14 cellular contexts compared by ENCODE assay signal in the genomic region with DNA sequence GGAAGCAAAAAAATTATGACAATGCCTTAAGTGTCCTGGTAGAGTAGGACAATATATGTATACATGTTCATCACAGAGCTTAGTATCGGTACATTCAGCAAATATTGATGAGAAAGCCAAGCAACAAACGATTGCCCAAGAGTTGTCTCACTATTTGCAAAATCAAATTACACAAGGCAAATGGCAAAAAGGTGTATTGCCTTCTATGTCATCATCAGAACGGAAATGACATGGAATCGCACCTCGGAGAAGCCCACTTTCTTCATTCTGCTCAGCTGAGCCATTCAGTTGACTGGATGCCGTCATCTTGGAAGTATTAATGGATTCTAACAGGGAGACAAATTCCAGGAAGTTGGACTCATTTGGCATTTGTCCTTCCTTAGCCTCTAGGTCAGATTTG. TPM values are rescaled to one million over a fixed set of nuclear protein-coding genes. Genes with fewer than 3 reads are reported as not detected.
A peak's percentile ranks its signal among the peaks of the same experiment; 100 is the strongest.
DNase-seq lines count a peak whose midpoint lies in the region; ATAC-seq and TF ChIP-seq lines count a peak whose summit lies in the region.
"Had no signal": no experiment of that assay in that cellular context is flagged by ENCODE, and none has a peak within 500 bp of the region (broad histone marks: within the 10 kb centered on the region; RNA-seq: fewer than 3 reads in every experiment).

No MANE protein-coding gene starts in this region.

- no peaks in the 10 kb centered on the region for H3K27me3 ChIP-seq in mesenchymal stem cell (ENCODE audit: control insufficient read depth in 1 of 2, insufficient read depth in 1 of 2, low read length in 2 of 2)
- H3K27me3 ChIP-seq in Caco-2 (replicated peaks; ENCODE audit: control insufficient read depth, insufficient read depth, low read length): no peaks in the 10 kb centered on the region

- no peak overlapping the region for H2AFZ ChIP-seq in mesenchymal stem cell (ENCODE audit: low read depth, low read length)
- H2AFZ ChIP-seq: GM23248 had no signal

- H3K18ac ChIP-seq in mesenchymal stem cell (ENCODE audit: low read depth in 1 of 2, low read length in 2 of 2): no peak overlapping the region

- H2BK15ac ChIP-seq in mesenchymal stem cell (ENCODE audit: low read depth, poor library complexity, severe bottlenecking): no peak overlapping the region

- H3K9me3 ChIP-seq in mesenchymal stem cell (ENCODE audit: control insufficient read depth, low read length) (no peaks in the 10 kb centered on the region), Caco-2 (no peaks in the 10 kb centered on the region)

- H3K9ac ChIP-seq in mesenchymal stem cell (ENCODE audit: low read length): no peak overlapping the region
- H3K9ac ChIP-seq: GM23248 had no signal

- H2BK120ac ChIP-seq in mesenchymal stem cell (ENCODE audit: low read depth, low read length): no peak overlapping the region

- no peak for ATAC-seq in WTC11

- no peak overlapping the region for H3K4me3 Mint-ChIP-seq in WTC11
- H3K4me3 Mint-ChIP-seq in endothelial cell (ENCODE audit: unreplicated experiment): peak overlapping the region; percentile 50
- no peak overlapping the region for H3K4me3 Mint-ChIP-seq in Caco-2 (ENCODE audit: unreplicated experiment)
- H3K4me3 Mint-ChIP-seq: CD4-positive, alpha-beta memory T cell had no signal

- H3K36me3 ChIP-seq in mesenchymal stem cell (ENCODE audit: control insufficient read depth in 1 of 2, insufficient read depth in 2 of 2, low read depth in 1 of 2, low read length in 2 of 2): peaks cover 14 to 79% of the 10 kb centered on the region in 2 experiments
- H3K36me3 ChIP-seq in Caco-2 (ENCODE audit: control insufficient read depth, insufficient read depth, low read length): no peaks in the 10 kb centered on the region

- DNase-seq in WTC11 (ENCODE audit: low spot score): no peak
- no peak for DNase-seq in endothelial cell (ENCODE audit: low spot score)
- DNase-seq in mesenchymal stem cell: no peak
- DNase-seq in GM19238 (ENCODE audit: insufficient read length, low spot score): no peak
- no peak for DNase-seq in Caco-2
- no peak for DNase-seq in T-helper 9 cell
- DNase-seq: C1 segment of cervical spinal cord; CD4-positive, alpha-beta memory T cell; COR-L47; DMS153; DND-41; GM23248; H7; HCEC 1CT had no signal

- H3K4me2 ChIP-seq in mesenchymal stem cell (ENCODE audit: low read length, poor library complexity, severe bottlenecking): no peak overlapping the region

- POLR2A ChIA-PET in WTC11 (lab: Charles Lee) (no interaction called here), Caco-2 (lab: Charles Lee) (no interaction called here)

- H2BK5ac ChIP-seq in mesenchymal stem cell (ENCODE audit: low read depth, low read length, poor library complexity, severe bottlenecking): no peak overlapping the region

- 98% methylated on average over 6 of the region's 6 CpGs for WGBS in mesenchymal stem cell

- peaks cover 25% of the 10 kb centered on the region for H3K4me1 Mint-ChIP-seq in WTC11
- H3K4me1 Mint-ChIP-seq in endothelial cell (ENCODE audit: unreplicated experiment): no peaks in the 10 kb centered on the region
- peaks cover 7% of the 10 kb centered on the region for H3K4me1 Mint-ChIP-seq in Caco-2 (ENCODE audit: low read depth, unreplicated experiment)

- peak overlapping the region; percentile 21 for H4K8ac ChIP-seq in mesenchymal stem cell (ENCODE audit: low read length)

- no peaks in the 10 kb centered on the region for H3K9me3 Mint-ChIP-seq in WTC11
- H3K9me3 Mint-ChIP-seq in endothelial cell (ENCODE audit: unreplicated experiment): no peaks in the 10 kb centered on the region
- no peaks in the 10 kb centered on the region for H3K9me3 Mint-ChIP-seq in Caco-2 (ENCODE audit: unreplicated experiment)
- H3K9me3 Mint-ChIP-seq: CD4-positive, alpha-beta memory T cell had no signal

- H3K27ac ChIP-seq in mesenchymal stem cell (ENCODE audit: low read length, poor library complexity, severe bottlenecking): no peak overlapping the region
- H3K27ac ChIP-seq: GM23248 had no signal

- H3K79me1 ChIP-seq in mesenchymal stem cell (replicated peaks; ENCODE audit: low read length, poor library complexity, severe bottlenecking): peaks cover 18% of the 10 kb centered on the region

- no TSS peak for BruUV-seq in Caco-2 (replicated peaks; lab: Mats Ljungman, UMichigan)

- peaks cover 8% of the 10 kb centered on the region for H3K4me1 ChIP-seq in mesenchymal stem cell (ENCODE audit: control insufficient read depth, insufficient read depth, low read depth, low read length)
- peaks cover 39% of the 10 kb centered on the region for H3K4me1 ChIP-seq in Caco-2

- H3K23ac ChIP-seq in mesenchymal stem cell (ENCODE audit: low read length in 2 of 2): no peak overlapping the region

- no peak overlapping the region for H3K4me3 ChIP-seq in mesenchymal stem cell (ENCODE audit: insufficient read depth in 1 of 2, low read depth in 1 of 2, low read length in 2 of 2)
- no peak overlapping the region for H3K4me3 ChIP-seq in Caco-2 (ENCODE audit: low read depth, low read length)
- H3K4me3 ChIP-seq: GM23248 had no signal

- no peak overlapping the region for H3K4ac ChIP-seq in mesenchymal stem cell (ENCODE audit: low read depth in 1 of 2, low read length in 2 of 2)

- CTCF ChIA-PET in WTC11 (lab: Charles Lee): no interaction called here
- CTCF ChIA-PET in Caco-2 (lab: Charles Lee): no interaction called here

- H4K91ac ChIP-seq in mesenchymal stem cell (ENCODE audit: low read length): no peak overlapping the region

- TF ChIP-seq CTCF in WTC11 (IDR thresholded peaks at IDR 0.05): no peak
- no peak for TF ChIP-seq CTCF in endothelial cell (IDR thresholded peaks at IDR 0.05; ENCODE audit: unreplicated experiment)
- no peak for TF ChIP-seq CTCF in Caco-2 (IDR thresholded peaks at IDR 0.05; ENCODE audit: insufficient read depth in 1 of 2, low read depth in 1 of 2, low read length in 1 of 2, severe bottlenecking in 1 of 2, unreplicated experiment in 1 of 2)

- no peaks in the 10 kb centered on the region for H3K27me3 Mint-ChIP-seq in WTC11 (ENCODE audit: low read depth)
- no peaks in the 10 kb centered on the region for H3K27me3 Mint-ChIP-seq in endothelial cell (ENCODE audit: unreplicated experiment)
- no peaks in the 10 kb centered on the region for H3K27me3 Mint-ChIP-seq in Caco-2 (ENCODE audit: insufficient read depth, unreplicated experiment)
- H3K27me3 Mint-ChIP-seq: CD4-positive, alpha-beta memory T cell had no signal

- intact Hi-C loops in Caco-2 (cut with micrococcal nuclease; ENCODE audit: unreplicated experiment): no loop called here

- no peak overlapping the region for H3K14ac ChIP-seq in mesenchymal stem cell (ENCODE audit: low read length in 2 of 2)

- no peak overlapping the region for H2AK5ac ChIP-seq in mesenchymal stem cell (ENCODE audit: low read length, severe bottlenecking)

- H2BK12ac ChIP-seq in mesenchymal stem cell (ENCODE audit: low read length in 2 of 2): no peak overlapping the region

- no peak overlapping the region for H3K27ac Mint-ChIP-seq in WTC11
- H3K27ac Mint-ChIP-seq in endothelial cell (ENCODE audit: unreplicated experiment): no peak overlapping the region
- no peak overlapping the region for H3K27ac Mint-ChIP-seq in Caco-2 (ENCODE audit: unreplicated experiment)
- H3K27ac Mint-ChIP-seq: CD4-positive, alpha-beta memory T cell had no signal

- H3K36me3 Mint-ChIP-seq in WTC11 (peaks cover 54% of the 10 kb centered on the region), endothelial cell (ENCODE audit: low read depth, unreplicated experiment) (peaks cover 19% of the 10 kb centered on the region), Caco-2 (ENCODE audit: insufficient read depth, unreplicated experiment) (peaks cover 6% of the 10 kb centered on the region)

TF ChIP-seq in WTC11, 78 proteins besides CTCF, POLR2A, EP300 and RAD21:
- TF ChIP-seq IRF2 (CRISPR knock-in tag; IDR thresholded peaks at IDR 0.05; ENCODE audit: borderline replicate concordance, low read depth) (no peak), NR1H2 (CRISPR knock-in tag; IDR thresholded peaks at IDR 0.05) (no peak), GABPB1 (CRISPR knock-in tag; IDR thresholded peaks at IDR 0.05) (0 out of 2 replicates have a peak, but pooled peaks have one; percentile 22)
TF ChIP-seq in WTC11: peak in this region for 1.

RNA-seq across cellular contexts. Expression of gene PCNX2, which starts 37.7 kb away (rescaled TPM):
- total RNA-seq in WTC11 (2021): 50.8 to 59.4 TPM (median 57.0 TPM) in 3 replicates
- 24.0 TPM for total RNA-seq in endothelial cell (ENCODE audit: unreplicated experiment)
- polyA plus RNA-seq in mesenchymal stem cell (2013, experiment 1 of 2): 16.2 TPM
- 15.7 TPM for polyA plus RNA-seq in mesenchymal stem cell (2013, experiment 2 of 2)
- total RNA-seq in Caco-2 (2022): 15.0 and 18.0 TPM in 2 replicates
